In the genomic region with DNA sequence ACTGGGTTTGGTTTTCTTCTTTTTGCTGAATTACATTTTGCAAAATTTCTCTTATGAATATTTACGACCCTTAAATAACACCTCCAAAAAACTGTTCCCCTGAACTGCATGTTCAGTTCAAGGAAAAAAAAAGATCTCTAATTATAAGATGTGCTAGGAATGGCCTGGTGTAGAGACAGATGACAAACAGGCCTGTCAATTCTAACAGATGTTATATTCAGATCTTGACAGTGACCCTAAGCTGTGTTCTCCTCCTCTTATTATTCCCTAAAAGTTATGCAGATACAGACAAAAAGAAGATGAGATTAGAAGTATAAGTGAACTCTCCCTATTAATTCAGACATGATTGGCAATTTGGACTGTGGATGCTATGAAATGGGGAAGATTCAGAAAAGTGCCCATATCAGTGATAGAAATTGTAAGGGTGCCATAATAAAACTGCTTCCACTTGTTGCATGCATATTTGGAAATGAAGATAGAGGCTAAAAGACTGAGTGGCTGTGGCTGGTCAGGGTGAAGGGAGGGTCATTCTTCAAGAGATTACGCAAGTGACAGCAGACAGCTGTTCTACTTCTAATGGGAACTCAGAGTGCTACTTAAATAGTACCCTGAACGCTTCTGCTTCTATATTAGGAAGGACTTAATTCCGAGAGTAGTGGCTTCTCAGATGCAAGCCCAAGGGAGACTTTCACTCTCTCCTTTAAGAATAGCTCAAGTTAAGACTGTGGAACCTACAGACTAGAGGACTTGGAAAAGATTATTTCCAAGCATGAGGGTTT, we compare ENCODE assay signal across 12 cellular contexts.
DNase-seq lines count a peak whose midpoint lies in the region; ATAC-seq, FAIRE-seq and TF ChIP-seq lines count a peak whose summit lies in the region.
"Had no signal": no experiment of that assay in that cellular context is flagged by ENCODE, and none has a peak within 500 bp of the region (broad histone marks: within the 10 kb centered on the region; RNA-seq: fewer than 3 reads in every experiment).

No MANE protein-coding gene starts in this region.

- H3K36me3 Mint-ChIP-seq in activated T-helper 17 cell treated with anti-CD3 and anti-CD28 coated beads, Interleukin-2, amount 50 U/mL, for 72 hours (ENCODE audit: low read depth): no peaks in the 10 kb centered on the region
- peaks cover 11% of the 10 kb centered on the region for H3K36me3 Mint-ChIP-seq in chondrocyte (ENCODE audit: low read depth)
- peaks cover 74% of the 10 kb centered on the region for H3K36me3 Mint-ChIP-seq in neural progenitor cell
- H3K36me3 Mint-ChIP-seq: activated naive CD8-positive, alpha-beta T cell treated with anti-CD3 and anti-CD28 coated beads for 36 hours had no signal

- no peaks in the 10 kb centered on the region for H3K4me1 Mint-ChIP-seq in activated T-helper 17 cell treated with anti-CD3 and anti-CD28 coated beads, Interleukin-2, amount 50 U/mL, for 72 hours
- H3K4me1 Mint-ChIP-seq in chondrocyte (ENCODE audit: low read depth): peaks cover 8% of the 10 kb centered on the region
- H3K4me1 Mint-ChIP-seq in neural progenitor cell: peaks cover 5% of the 10 kb centered on the region
- H3K4me1 Mint-ChIP-seq: activated naive CD8-positive, alpha-beta T cell treated with anti-CD3 and anti-CD28 coated beads for 36 hours had no signal

- peaks cover 6% of the 10 kb centered on the region for H3K9me3 Mint-ChIP-seq in activated T-helper 17 cell treated with anti-CD3 and anti-CD28 coated beads, Interleukin-2, amount 50 U/mL, for 72 hours
- H3K9me3 Mint-ChIP-seq in chondrocyte (ENCODE audit: low read depth) (peaks cover 2% of the 10 kb centered on the region), neural progenitor cell (no peaks in the 10 kb centered on the region)
- H3K9me3 Mint-ChIP-seq: activated naive CD8-positive, alpha-beta T cell treated with anti-CD3 and anti-CD28 coated beads for 36 hours had no signal

- DNase-seq in D721Med (ENCODE audit: insufficient read length, low spot score) (no peak), left cardiac atrium (no peak), retina (peak; percentile 15), head of caudate nucleus (no peak), chondrocyte (ENCODE audit: low spot score) (no peak), neural progenitor cell (ENCODE audit: low spot score) (no peak)
- DNase-seq: activated CD4-positive, alpha-beta T cell treated with anti-CD3 and anti-CD28 coated beads for 4 hours; activated naive CD8-positive, alpha-beta T cell treated with anti-CD3 and anti-CD28 coated beads for 36 hours; NCI-H1417 treated with DMSO at 0.1 percent for 48 hours had no signal

- no peaks in the 10 kb centered on the region for H4K20me1 ChIP-seq in neural progenitor cell (ENCODE audit: low read depth)

- H3K27me3 Mint-ChIP-seq in activated T-helper 17 cell treated with anti-CD3 and anti-CD28 coated beads, Interleukin-2, amount 50 U/mL, for 72 hours: no peaks in the 10 kb centered on the region
- H3K27me3 Mint-ChIP-seq in chondrocyte (ENCODE audit: low read depth): no peaks in the 10 kb centered on the region
- peaks cover 2% of the 10 kb centered on the region for H3K27me3 Mint-ChIP-seq in neural progenitor cell (ENCODE audit: insufficient read depth, low read depth)
- H3K27me3 Mint-ChIP-seq: activated naive CD8-positive, alpha-beta T cell treated with anti-CD3 and anti-CD28 coated beads for 36 hours had no signal

- H2AFZ ChIP-seq in neural progenitor cell (replicated peaks): no peak overlapping the region

- H3K27me3 ChIP-seq in neural progenitor cell: no peaks in the 10 kb centered on the region

- no peak overlapping the region for H3K9ac ChIP-seq in neural progenitor cell

- no peaks in the 10 kb centered on the region for H3F3A ChIP-seq in neural progenitor cell (ENCODE audit: low read depth)

- no peaks in the 10 kb centered on the region for H3K9me3 ChIP-seq in neural progenitor cell (ENCODE audit: low read depth)

- peaks cover 6% of the 10 kb centered on the region for H3K4me1 ChIP-seq in neural progenitor cell

- H3K4me3 ChIP-seq in neural progenitor cell: no peak overlapping the region

- H3K4me3 Mint-ChIP-seq in activated T-helper 17 cell treated with anti-CD3 and anti-CD28 coated beads, Interleukin-2, amount 50 U/mL, for 72 hours: no peak overlapping the region
- H3K4me3 Mint-ChIP-seq in chondrocyte (ENCODE audit: unreplicated experiment) (no peak overlapping the region), neural progenitor cell (no peak overlapping the region)
- H3K4me3 Mint-ChIP-seq: activated naive CD8-positive, alpha-beta T cell treated with anti-CD3 and anti-CD28 coated beads for 36 hours had no signal

- no peak overlapping the region for H3K27ac ChIP-seq in neural progenitor cell
- H3K27ac ChIP-seq: C4-2B had no signal

- no peaks in the 10 kb centered on the region for H3K36me3 ChIP-seq in neural progenitor cell

- no peak overlapping the region for H3K4me2 ChIP-seq in neural progenitor cell

- intact Hi-C loops in left cardiac atrium (cut with DNase I) (no loop called here), head of caudate nucleus (cut with DNase I) (no loop called here)

- no peaks in the 10 kb centered on the region for H3K79me2 ChIP-seq in neural progenitor cell (ENCODE audit: low read depth)

- ATAC-seq in SK-N-SH treated with all-trans-retinoic acid at 6 μM for 48 hours (peak; percentile 72), left cardiac atrium (peak; percentile 95)
- no peak for ATAC-seq in activated T-helper 17 cell treated with anti-CD3 and anti-CD28 coated beads, Interleukin-2, amount 50 U/mL, for 72 hours (replicated peaks)

- TF ChIP-seq CTCF in D721Med (IDR thresholded peaks at IDR 0.05; ENCODE audit: insufficient read depth, missing control alignments) (no peak), chondrocyte (IDR thresholded peaks at IDR 0.05) (no peak), neural progenitor cell (IDR thresholded peaks at IDR 0.05) (no peak)

- FAIRE-seq in D721Med (lab: Jason Lieb, UNC): peak; percentile 58

- no peak overlapping the region for H3K27ac Mint-ChIP-seq in activated T-helper 17 cell treated with anti-CD3 and anti-CD28 coated beads, Interleukin-2, amount 50 U/mL, for 72 hours
- H3K27ac Mint-ChIP-seq in chondrocyte (ENCODE audit: unreplicated experiment) (no peak overlapping the region), neural progenitor cell (no peak overlapping the region)
- H3K27ac Mint-ChIP-seq: activated naive CD8-positive, alpha-beta T cell treated with anti-CD3 and anti-CD28 coated beads for 36 hours had no signal

TF ChIP-seq in SK-N-SH treated with all-trans-retinoic acid at 6 μM for 48 hours, 23 proteins besides CTCF, POLR2A, EP300 and RAD21:
- TF ChIP-seq ZC3H10 (CRISPR knock-in tag; IDR thresholded peaks at IDR 0.05): no peak
TF ChIP-seq in SK-N-SH treated with all-trans-retinoic acid at 6 μM for 48 hours: peak in this region for 0.
